22 cellular contexts compared by ENCODE assay signal in genomic region chr16:72884573-72884972, GRCh38.
DNase-seq lines count a peak whose midpoint lies in the region; ATAC-seq and TF ChIP-seq lines count a peak whose summit lies in the region.
"Had no signal": no experiment of that assay in that cellular context is flagged by ENCODE, and none has a peak within 500 bp of the region (broad histone marks: within the 10 kb centered on the region; RNA-seq: fewer than 3 reads in every experiment).

No MANE protein-coding gene starts in this region.

- intact Hi-C loops in lower lobe of right lung (cut with DNase I): no loop called here
- intact Hi-C loops in upper lobe of right lung (cut with DNase I): no loop called here
- intact Hi-C loops in head of caudate nucleus (cut with DNase I): no loop called here

- DNase-seq in NCI-H526 (lab: John Stamatoyannopoulos, UW) (peak; percentile 23 to 31), NCI-H526 treated with DMSO at 0.1 percent for 48 hours (lab: John Stamatoyannopoulos, UW) (no peak), NCI-H2196 treated with DMSO at 0.1 percent for 48 hours (lab: John Stamatoyannopoulos, UW; ENCODE audit: unreplicated experiment) (peak; percentile 45), lower lobe of right lung (no peak), upper lobe of right lung (no peak), iPS-NIHi11 (ENCODE audit: low spot score) (no peak), head of caudate nucleus (no peak)
- DNase-seq: 8988T; activated CD4-positive, alpha-beta T cell treated with anti-CD3 and anti-CD28 coated beads, Interleukin-2, amount 10 ng/mL, durations not matched to agents 7 days and 5 days; activated CD8-positive, alpha-beta memory T cell treated with anti-CD3 and anti-CD28 coated beads, Interleukin-2, amount 10 ng/mL, durations not matched to agents 7 days and 5 days; activated naive CD8-positive, alpha-beta T cell treated with anti-CD3 and anti-CD28 coated beads for 36 hours; AML-193; CD8-positive, alpha-beta T cell; cerebellar nuclear complex; NCI-H1105; NCI-H345; RPMI8226; stimulated activated CD4-positive, alpha-beta T cell treated with anti-CD3 and anti-CD28 coated beads, Interleukin-4, amount 100 ng/mL, for 4 hours; stimulated activated naive CD8-positive, alpha-beta T cell treated with anti-CD3 and anti-CD28 coated beads, Interleukin-15, Interleukin-2, amounts not matched to agents 100 U/mL and 50 U/mL, for 24 hours; WERI-Rb-1 had no signal

- no peak overlapping the region for H3K4me3 ChIP-seq in lower lobe of right lung
- H3K4me3 ChIP-seq in upper lobe of right lung: no peak overlapping the region
- H3K4me3 ChIP-seq: hepatocyte had no signal

- H3K9me3 ChIP-seq in lower lobe of right lung: no peaks in the 10 kb centered on the region
- H3K9me3 ChIP-seq in upper lobe of right lung: no peaks in the 10 kb centered on the region

- TF ChIP-seq CTCF in lower lobe of right lung (IDR thresholded peaks at IDR 0.05): no peak
- TF ChIP-seq CTCF in upper lobe of right lung (IDR thresholded peaks at IDR 0.05): no peak

- H3K27ac ChIP-seq in lower lobe of right lung (peak overlapping the region; percentile 36), upper lobe of right lung (no peak overlapping the region)
- H3K27ac ChIP-seq: hepatocyte, WERI-Rb-1 had no signal

- H3K4me1 ChIP-seq in lower lobe of right lung (peaks cover 12% of the 10 kb centered on the region), upper lobe of right lung (no peaks in the 10 kb centered on the region)

- H3K36me3 ChIP-seq in lower lobe of right lung (peaks cover 32% of the 10 kb centered on the region), upper lobe of right lung (peaks cover 26% of the 10 kb centered on the region)

- ATAC-seq in lower lobe of right lung: peak; percentile 89 to 93
- peak; percentile 90 for ATAC-seq in upper lobe of right lung
- ATAC-seq in HG03108 (IDR thresholded peaks at IDR 0.05; ENCODE audit: unreplicated experiment): no peak
- ATAC-seq: activated CD8-positive, alpha-beta memory T cell treated with anti-CD3 and anti-CD28 coated beads, Interleukin-2, amount 10 ng/mL, durations not matched to agents 7 days and 5 days; CD8-positive, alpha-beta T cell had no signal

- no peaks in the 10 kb centered on the region for H3K27me3 ChIP-seq in lower lobe of right lung (ENCODE audit: low read depth)
- no peaks in the 10 kb centered on the region for H3K27me3 ChIP-seq in upper lobe of right lung
- H3K27me3 ChIP-seq: hepatocyte had no signal

Comparison
In these comparisons a context has a peak if more than half of its experiments do, and no peak if none do; other contexts are left out.
1. DNase-seq: peak in NCI-H526 (2 of 2) and NCI-H2196 treated with DMSO at 0.1 percent for 48 hours (single experiment); none in NCI-H526 treated with DMSO at 0.1 percent for 48 hours (single experiment), lower lobe of right lung (single experiment), upper lobe of right lung (single experiment), iPS-NIHi11 (single experiment) and head of caudate nucleus (0 of 42).